ENCODE assay signal across 8 cellular contexts in genomic region chr11:63681208-63682044, GRCh38. TPM values are rescaled to one million over a fixed set of nuclear protein-coding genes. Genes with fewer than 3 reads are reported as not detected.
DNase-seq lines count a peak whose midpoint lies in the region; ATAC-seq and TF ChIP-seq lines count a peak whose summit lies in the region.

RTN3 (plus strand) TSS chr11:63681500; CDS start chr11:63681637, 137 bp downstream.

- peaks cover 25% of the 10 kb centered on the region for H3K4me1 Mint-ChIP-seq in CD8-positive, alpha-beta T cell (ENCODE audit: low read depth)

- 0% methylated on average over 81 of the region's 81 CpGs for WGBS in lung, 2 donors

- peak within 1 kb of the TSS; percentile 88 for H3K4me3 ChIP-seq in CD8-positive, alpha-beta T cell (ENCODE audit: low read depth, low read length)
- peak within 1 kb of the TSS; percentile 76 for H3K4me3 ChIP-seq in lung

- peak; percentile 88 for ATAC-seq in CD8-positive, alpha-beta T cell
- ATAC-seq in GM19467 (IDR thresholded peaks at IDR 0.05; ENCODE audit: unreplicated experiment) = peak; percentile 88
- ATAC-seq in lung (ENCODE audit: insufficient read depth, low FRiP score) = peak; percentile 95

- TF ChIP-seq CTCF in CD8-positive, alpha-beta T cell (IDR thresholded peaks at IDR 0.05) = peak; percentile 47
- peak; percentile 2 for TF ChIP-seq CTCF in lung (IDR thresholded peaks at IDR 0.05; ENCODE audit: control extremely low read depth, extremely low read depth)

- H3K36me3 ChIP-seq in CD8-positive, alpha-beta T cell (ENCODE audit: insufficient read depth, low read length) = no peaks in the 10 kb centered on the region
- no peaks in the 10 kb centered on the region for H3K36me3 ChIP-seq in lung (ENCODE audit: control insufficient read depth in 2 of 2, insufficient read depth in 2 of 2, low read length in 2 of 2)

- H3K4me1 ChIP-seq in CD8-positive, alpha-beta T cell (ENCODE audit: insufficient read depth, low read length) = peaks cover 21% of the 10 kb centered on the region
- H3K4me1 ChIP-seq in lung (ENCODE audit: control insufficient read depth in 2 of 2, insufficient read depth in 2 of 2, low read length in 2 of 2) = peaks cover 0 to 2% of the 10 kb centered on the region in 2 donors

- peak within 1 kb of the TSS; percentile 63 for H3K27ac ChIP-seq in CD8-positive, alpha-beta T cell (ENCODE audit: low read depth, low read length)
- H3K27ac ChIP-seq in lung (ENCODE audit: low read depth in 1 of 2, low read length in 1 of 2) = peak within 1 kb of the TSS; percentile 94 to 96

- peak within 1 kb of the TSS; percentile 93 for H3K27ac Mint-ChIP-seq in CD8-positive, alpha-beta T cell

- CTCF ChIA-PET in CD8-positive, alpha-beta T cell (lab: Charles Lee) = interaction anchor here (0.9 to 3.2 kb wide), 5 partner anchors 9 to 57 kb away, joined by 3 to 17 read pairs (median 7); partner anchors contain the start of gene ATL3

- peak within 1 kb of the TSS; percentile 88 for H3K4me3 Mint-ChIP-seq in CD8-positive, alpha-beta T cell

- H3K27me3 Mint-ChIP-seq in CD8-positive, alpha-beta T cell (ENCODE audit: low read depth) = no peaks in the 10 kb centered on the region

- H3K36me3 Mint-ChIP-seq in CD8-positive, alpha-beta T cell = peaks cover 6% of the 10 kb centered on the region

- intact Hi-C loops in CD8-positive, alpha-beta T cell (cut with DNase I, micrococcal nuclease) = loop anchor here (1.0 to 10.0 kb wide), 5 partner anchors 10 to 506 kb away; partner anchors contain the start of genes ATL3 (in 2 of the 2), STIP1 (in 2 of the 2), SPINDOC (in 1 of the 2) and ZFTA (in 1 of the 2)

- H3K9me3 Mint-ChIP-seq in CD8-positive, alpha-beta T cell = no peaks in the 10 kb centered on the region

- peak; percentile 97 to 99 (median 98) for DNase-seq in CD8-positive, alpha-beta T cell
- DNase-seq in HS-27A (ENCODE audit: low read depth) (peak; percentile 98), NK-92 (lab: John Stamatoyannopoulos, UW; ENCODE audit: unreplicated experiment) (peak; percentile 92), lung (ENCODE audit: low spot score) (peak; percentile 97)
- peak; percentile 95 to 98 for DNase-seq in activated CD8-positive, alpha-beta memory T cell treated with anti-CD3 and anti-CD28 coated beads for 1 hour (ENCODE audit: extremely low read depth in 1 of 2, low read depth in 1 of 2)
- peak; percentile 98 for DNase-seq in effector CD4-positive, alpha-beta T cell
- DNase-seq in stimulated activated CD4-positive, alpha-beta T cell treated with anti-CD3 and anti-CD28 coated beads, TNF-alpha, amount 100 ng/mL, for 4 hours (ENCODE audit: low read depth in 3 of 3) = peak; percentile 93 to 97 (median 96)

- POLR2A ChIA-PET in CD8-positive, alpha-beta T cell (lab: Charles Lee) = interaction anchor here (0.5 to 3.1 kb wide), 7 partner anchors 8 to 190 kb away, joined by 3 to 25 read pairs (median 4); partner anchors contain the start of genes ATL3 and ZFTA

- no peaks in the 10 kb centered on the region for H3K27me3 ChIP-seq in CD8-positive, alpha-beta T cell (ENCODE audit: insufficient read depth, low read length)
- H3K27me3 ChIP-seq in lung (ENCODE audit: control insufficient read depth, insufficient read depth) = no peaks in the 10 kb centered on the region

- H3K9me3 ChIP-seq in CD8-positive, alpha-beta T cell (ENCODE audit: low read length) = no peaks in the 10 kb centered on the region
- no peaks in the 10 kb centered on the region for H3K9me3 ChIP-seq in lung (ENCODE audit: control insufficient read depth in 2 of 2, insufficient read depth in 1 of 2, low read length in 1 of 2)

RNA-seq across cellular contexts. Expression of gene RTN3, which starts in this region (rescaled TPM):
- total RNA-seq in CD8-positive, alpha-beta T cell = 10 to 100 TPM; 12.4 to 13.2 TPM
- total RNA-seq in lung = 100 to 1,000 TPM in 1 of 2 donors, 10 to 100 TPM in 1; 82.1 to 102 TPM
- polyA plus RNA-seq in lung = 10 to 100 TPM; 87.0 to 98.2 TPM

Comparison
In these comparisons a context has a peak if more than half of its experiments do, and no peak if none do; other contexts are left out.
1. Peak in every context shown above with its lines: DNase-seq, ATAC-seq, H3K4me3 ChIP-seq and H3K27ac ChIP-seq.
2. RNA of gene RTN3 (total RNA-seq): 82.1 to 102 TPM in lung; 12.4 to 13.2 TPM in CD8-positive, alpha-beta T cell; every median in the first group is over 4 times any median in the second.